ENCODE assay signal across 8 cellular contexts in the genomic region with DNA sequence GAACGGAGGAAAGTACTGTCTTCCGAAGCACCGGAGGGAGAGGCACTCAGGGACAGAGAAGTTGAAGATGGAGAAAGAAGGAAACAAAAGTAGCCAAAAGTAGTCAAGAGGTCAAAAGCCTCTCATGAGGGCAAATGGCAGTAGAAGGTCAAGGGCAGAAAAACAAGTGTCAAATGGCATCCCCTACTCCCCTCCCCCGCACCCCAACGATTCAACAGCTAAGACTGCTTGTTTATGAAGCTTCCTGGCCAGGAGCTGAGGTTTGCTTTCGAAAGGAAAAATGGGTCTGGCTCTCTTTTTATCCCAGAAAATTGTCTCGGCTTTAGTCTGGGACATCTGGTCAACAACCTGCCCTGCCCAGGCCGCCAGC. TPM values are rescaled to one million over a fixed set of nuclear protein-coding genes. Genes with fewer than 3 reads are reported as not detected.
DNase-seq lines count a peak whose midpoint lies in the region; ATAC-seq and TF ChIP-seq lines count a peak whose summit lies in the region.

No MANE protein-coding gene starts in this region.

- ATAC-seq in SK-N-SH treated with all-trans-retinoic acid at 6 μM for 48 hours: no peak
- ATAC-seq in activated T-helper 17 cell treated with anti-CD3 and anti-CD28 coated beads, Interleukin-2, amount 50 U/mL, for 72 hours (replicated peaks): no peak
- no peak for ATAC-seq in stimulated activated effector memory CD8-positive, alpha-beta T cell treated with anti-CD3 and anti-CD28 coated beads, Interleukin-12 subunit alpha, Interleukin-12 subunit beta, amount 100 ng/mL, for 72 hours

- H3K4me3 Mint-ChIP-seq in activated T-helper 17 cell treated with anti-CD3 and anti-CD28 coated beads, Interleukin-2, amount 50 U/mL, for 72 hours: peak overlapping the region; percentile 70
- H3K4me3 Mint-ChIP-seq in stimulated activated effector memory CD8-positive, alpha-beta T cell treated with anti-CD3 and anti-CD28 coated beads, Interleukin-12 subunit alpha, Interleukin-12 subunit beta, amount 100 ng/mL, for 72 hours: peak overlapping the region; percentile 73

- TF ChIP-seq EP300 in SK-N-SH (IDR thresholded peaks at IDR 0.05; ENCODE audit: borderline replicate concordance in 1 of 2, low read depth in 1 of 2, low read length in 1 of 2): no peak

- H4K20me1 ChIP-seq in SK-N-SH (ENCODE audit: insufficient read depth): no peaks in the 10 kb centered on the region

- DNase-seq in SK-N-SH (no peak), D341Med (ENCODE audit: low spot score) (no peak), COR-L47 (lab: John Stamatoyannopoulos, UW) (no peak), KG1 (lab: John Stamatoyannopoulos, UW) (no peak)
- DNase-seq in stimulated activated effector memory CD8-positive, alpha-beta T cell treated with anti-CD3 and anti-CD28 coated beads, Interleukin-12 subunit alpha, Interleukin-12 subunit beta, amount 100 ng/mL, for 72 hours (ENCODE audit: low spot score in 2 of 2): no peak

- H3K4me1 Mint-ChIP-seq in activated T-helper 17 cell treated with anti-CD3 and anti-CD28 coated beads, Interleukin-2, amount 50 U/mL, for 72 hours: peaks cover 28% of the 10 kb centered on the region
- peaks cover 49% of the 10 kb centered on the region for H3K4me1 Mint-ChIP-seq in stimulated activated effector memory CD8-positive, alpha-beta T cell treated with anti-CD3 and anti-CD28 coated beads, Interleukin-12 subunit alpha, Interleukin-12 subunit beta, amount 100 ng/mL, for 72 hours

- H3K9me3 ChIP-seq in SK-N-SH (no peaks in the 10 kb centered on the region), iPS-18a (ENCODE audit: control insufficient read depth, low read depth, low read length) (no peaks in the 10 kb centered on the region)

- H3K9ac ChIP-seq in SK-N-SH: no peak overlapping the region
- no peak overlapping the region for H3K9ac ChIP-seq in iPS-18a (ENCODE audit: low read length)

- no peaks in the 10 kb centered on the region for H3K79me2 ChIP-seq in SK-N-SH (ENCODE audit: insufficient read depth)

- H3K4me1 ChIP-seq in SK-N-SH (ENCODE audit: control insufficient read depth in 1 of 2, insufficient read depth in 2 of 2, low read depth in 1 of 2, low read length in 1 of 2) (peaks cover 5 to 41% of the 10 kb centered on the region in 2 experiments; a peak in 1 of 4 replicates), iPS-18a (ENCODE audit: control insufficient read depth, low read depth, low read length) (peaks cover 34% of the 10 kb centered on the region)

- peaks cover 44% of the 10 kb centered on the region for H3K27me3 Mint-ChIP-seq in activated T-helper 17 cell treated with anti-CD3 and anti-CD28 coated beads, Interleukin-2, amount 50 U/mL, for 72 hours

- no peak overlapping the region for H2AFZ ChIP-seq in SK-N-SH (ENCODE audit: low read depth)

- peak overlapping the region; percentile 48 to 50 for H3K4me3 ChIP-seq in SK-N-SH (ENCODE audit: low read depth in 2 of 2, low read length in 1 of 2)
- peak overlapping the region; percentile 54 for H3K4me3 ChIP-seq in iPS-18a (ENCODE audit: low read length)

- CTCF ChIA-PET in SK-N-SH (lab: Yijun Ruan, JAX): interaction anchor here (0.8 to 1.4 kb wide), 6 partner anchors 10 to 191 kb away, joined by 3 to 5 read pairs (median 3); no protein-coding TSS in a partner anchor

- POLR2A ChIA-PET in SK-N-SH (lab: Yijun Ruan, JAX): interaction anchor here (1.1 kb wide), 2 partner anchors 23 to 106 kb away, joined by 3 to 4 read pairs; a partner anchor contains a TSS

- H3K9me2 ChIP-seq in SK-N-SH: no peaks in the 10 kb centered on the region

- WGBS in SK-N-SH (ENCODE audit: low lambda C conversion rate): 58% methylated on average over 7 of the region's 8 CpGs

- no peak for TF ChIP-seq RAD21 in SK-N-SH (IDR thresholded peaks at IDR 0.05; ENCODE audit: low read length)

- peaks cover 35% of the 10 kb centered on the region for H3K36me3 Mint-ChIP-seq in activated T-helper 17 cell treated with anti-CD3 and anti-CD28 coated beads, Interleukin-2, amount 50 U/mL, for 72 hours (ENCODE audit: low read depth)
- H3K36me3 Mint-ChIP-seq in stimulated activated effector memory CD8-positive, alpha-beta T cell treated with anti-CD3 and anti-CD28 coated beads, Interleukin-12 subunit alpha, Interleukin-12 subunit beta, amount 100 ng/mL, for 72 hours: peaks cover 19% of the 10 kb centered on the region

- H3K4me2 ChIP-seq in SK-N-SH: peak overlapping the region; percentile 80

- no peaks in the 10 kb centered on the region for H3K9me3 Mint-ChIP-seq in activated T-helper 17 cell treated with anti-CD3 and anti-CD28 coated beads, Interleukin-2, amount 50 U/mL, for 72 hours
- no peaks in the 10 kb centered on the region for H3K9me3 Mint-ChIP-seq in stimulated activated effector memory CD8-positive, alpha-beta T cell treated with anti-CD3 and anti-CD28 coated beads, Interleukin-12 subunit alpha, Interleukin-12 subunit beta, amount 100 ng/mL, for 72 hours

- peaks cover 7% of the 10 kb centered on the region for H3F3A ChIP-seq in SK-N-SH (replicated peaks; ENCODE audit: insufficient read depth)

- no peak for TF ChIP-seq CTCF in SK-N-SH (IDR thresholded peaks at IDR 0.05)

- peaks cover 41% of the 10 kb centered on the region for H3K27me3 ChIP-seq in SK-N-SH (ENCODE audit: insufficient read depth)
- peaks cover 75% of the 10 kb centered on the region for H3K27me3 ChIP-seq in iPS-18a (ENCODE audit: control insufficient read depth, insufficient read depth, low read length)

- H3K36me3 ChIP-seq in SK-N-SH (replicated peaks in 1 of 2; ENCODE audit: control insufficient read depth in 1 of 2, insufficient read depth in 2 of 2, low read length in 1 of 2) (peaks cover 17 to 21% of the 10 kb centered on the region in 2 experiments), iPS-18a (ENCODE audit: control insufficient read depth, low read depth, low read length) (no peaks in the 10 kb centered on the region)

- H3K27ac Mint-ChIP-seq in activated T-helper 17 cell treated with anti-CD3 and anti-CD28 coated beads, Interleukin-2, amount 50 U/mL, for 72 hours: no peak overlapping the region
- H3K27ac Mint-ChIP-seq in stimulated activated effector memory CD8-positive, alpha-beta T cell treated with anti-CD3 and anti-CD28 coated beads, Interleukin-12 subunit alpha, Interleukin-12 subunit beta, amount 100 ng/mL, for 72 hours: no peak overlapping the region

- H3K27ac ChIP-seq in SK-N-SH (ENCODE audit: low read depth in 2 of 2, low read length in 1 of 2) (no peak overlapping the region), iPS-18a (ENCODE audit: low read length) (no peak overlapping the region)

TF ChIP-seq in SK-N-SH, 30 proteins besides CTCF, POLR2A, EP300 and RAD21:
- no peak for TF ChIP-seq TCF12 (IDR thresholded peaks at IDR 0.05)
- TF ChIP-seq, protein P1, sequence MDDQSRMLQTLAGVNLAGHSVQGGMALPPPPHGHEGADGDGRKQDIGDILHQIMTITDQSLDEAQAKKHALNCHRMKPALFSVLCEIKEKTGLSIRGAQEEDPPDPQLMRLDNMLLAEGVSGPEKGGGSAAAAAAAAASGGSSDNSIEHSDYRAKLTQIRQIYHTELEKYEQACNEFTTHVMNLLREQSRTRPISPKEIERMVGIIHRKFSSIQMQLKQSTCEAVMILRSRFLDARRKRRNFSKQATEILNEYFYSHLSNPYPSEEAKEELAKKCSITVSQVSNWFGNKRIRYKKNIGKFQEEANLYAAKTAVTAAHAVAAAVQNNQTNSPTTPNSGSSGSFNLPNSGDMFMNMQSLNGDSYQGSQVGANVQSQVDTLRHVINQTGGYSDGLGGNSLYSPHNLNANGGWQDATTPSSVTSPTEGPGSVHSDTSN (IDR thresholded peaks at IDR 0.05): no peak

TF ChIP-seq in SK-N-SH treated with all-trans-retinoic acid at 6 μM for 48 hours, 23 proteins besides CTCF, POLR2A, EP300 and RAD21 (continues in another document):
- no peak for TF ChIP-seq ZNF565 (CRISPR knock-in tag; conservative IDR thresholded peaks at IDR 0.05; ENCODE audit: low read depth)
- TF ChIP-seq, protein P2, sequence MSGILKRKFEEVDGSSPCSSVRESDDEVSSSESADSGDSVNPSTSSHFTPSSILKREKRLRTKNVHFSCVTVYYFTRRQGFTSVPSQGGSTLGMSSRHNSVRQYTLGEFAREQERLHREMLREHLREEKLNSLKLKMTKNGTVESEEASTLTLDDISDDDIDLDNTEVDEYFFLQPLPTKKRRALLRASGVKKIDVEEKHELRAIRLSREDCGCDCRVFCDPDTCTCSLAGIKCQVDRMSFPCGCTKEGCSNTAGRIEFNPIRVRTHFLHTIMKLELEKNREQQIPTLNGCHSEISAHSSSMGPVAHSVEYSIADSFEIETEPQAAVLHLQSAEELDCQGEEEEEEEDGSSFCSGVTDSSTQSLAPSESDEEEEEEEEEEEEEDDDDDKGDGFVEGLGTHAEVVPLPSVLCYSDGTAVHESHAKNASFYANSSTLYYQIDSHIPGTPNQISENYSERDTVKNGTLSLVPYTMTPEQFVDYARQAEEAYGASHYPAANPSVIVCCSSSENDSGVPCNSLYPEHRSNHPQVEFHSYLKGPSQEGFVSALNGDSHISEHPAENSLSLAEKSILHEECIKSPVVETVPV (CRISPR knock-in tag; IDR thresholded peaks at IDR 0.05): no peak
- TF ChIP-seq, protein P3, sequence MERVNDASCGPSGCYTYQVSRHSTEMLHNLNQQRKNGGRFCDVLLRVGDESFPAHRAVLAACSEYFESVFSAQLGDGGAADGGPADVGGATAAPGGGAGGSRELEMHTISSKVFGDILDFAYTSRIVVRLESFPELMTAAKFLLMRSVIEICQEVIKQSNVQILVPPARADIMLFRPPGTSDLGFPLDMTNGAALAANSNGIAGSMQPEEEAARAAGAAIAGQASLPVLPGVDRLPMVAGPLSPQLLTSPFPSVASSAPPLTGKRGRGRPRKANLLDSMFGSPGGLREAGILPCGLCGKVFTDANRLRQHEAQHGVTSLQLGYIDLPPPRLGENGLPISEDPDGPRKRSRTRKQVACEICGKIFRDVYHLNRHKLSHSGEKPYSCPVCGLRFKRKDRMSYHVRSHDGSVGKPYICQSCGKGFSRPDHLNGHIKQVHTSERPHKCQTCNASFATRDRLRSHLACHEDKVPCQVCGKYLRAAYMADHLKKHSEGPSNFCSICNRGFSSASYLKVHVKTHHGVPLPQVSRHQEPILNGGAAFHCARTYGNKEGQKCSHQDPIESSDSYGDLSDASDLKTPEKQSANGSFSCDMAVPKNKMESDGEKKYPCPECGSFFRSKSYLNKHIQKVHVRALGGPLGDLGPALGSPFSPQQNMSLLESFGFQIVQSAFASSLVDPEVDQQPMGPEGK (CRISPR knock-in tag; IDR thresholded peaks at IDR 0.05; ENCODE audit: borderline replicate concordance): no peak

RNA-seq across cellular contexts. Expression of a gene that starts 2.1 kb away (rescaled TPM):
- polyA plus RNA-seq in SK-N-SH (2012; rRNA removed): under 0.01 TPM in 1 of 2 replicates, not detected in the other
- polyA plus RNA-seq in SK-N-SH (2012; cell fraction: cytosol; rRNA removed): 0.01 TPM in 1 of 2 replicates, not detected in the other
- 0.08 and 0.09 TPM in 2 replicates for polyA plus RNA-seq in SK-N-SH (2012; cell fraction: nucleus; rRNA removed)
- under 1 TPM; 0.05 to 0.06 TPM for total RNA-seq in activated T-helper 17 cell treated with anti-CD3 and anti-CD28 coated beads, Interleukin-2, amount 50 U/mL, for 72 hours
